9 cellular contexts compared by ENCODE assay signal in the genomic region with DNA sequence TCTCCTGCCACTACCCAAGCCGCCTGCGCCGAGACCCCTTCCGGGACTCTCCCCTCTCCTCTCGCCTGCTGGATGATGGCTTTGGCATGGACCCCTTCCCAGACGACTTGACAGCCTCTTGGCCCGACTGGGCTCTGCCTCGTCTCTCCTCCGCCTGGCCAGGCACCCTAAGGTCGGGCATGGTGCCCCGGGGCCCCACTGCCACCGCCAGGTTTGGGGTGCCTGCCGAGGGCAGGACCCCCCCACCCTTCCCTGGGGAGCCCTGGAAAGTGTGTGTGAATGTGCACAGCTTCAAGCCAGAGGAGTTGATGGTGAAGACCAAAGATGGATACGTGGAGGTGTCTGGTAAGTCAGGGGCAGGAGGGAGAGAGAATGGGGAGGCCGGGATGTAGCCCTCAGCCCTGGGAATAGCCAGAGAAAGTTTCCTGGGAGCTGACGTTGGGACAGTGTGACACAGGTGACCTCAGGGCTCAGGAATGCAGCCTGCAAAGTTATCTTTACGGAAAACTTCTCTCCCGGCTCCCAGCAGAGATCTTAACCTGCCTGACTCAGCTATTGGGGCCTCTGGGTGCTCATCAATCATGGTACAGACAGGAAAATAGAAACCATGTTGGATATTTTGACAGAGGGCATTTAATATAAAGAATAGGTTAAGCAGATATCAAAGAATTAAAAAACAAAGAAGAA.
DNase-seq lines count a peak whose midpoint lies in the region; ATAC-seq and TF ChIP-seq lines count a peak whose summit lies in the region.
"Had no signal": no experiment of that assay in that cellular context is flagged by ENCODE, and none has a peak within 500 bp of the region (broad histone marks: within the 10 kb centered on the region; RNA-seq: fewer than 3 reads in every experiment).

No MANE protein-coding gene starts in this region.

- ATAC-seq in GM19035 (IDR thresholded peaks at IDR 0.05; ENCODE audit: unreplicated experiment) = no peak

- no peaks in the 10 kb centered on the region for H4K20me1 ChIP-seq in MM.1S (ENCODE audit: insufficient read depth, low read length)

- H3K79me2 ChIP-seq in MM.1S (ENCODE audit: low read length) = no peaks in the 10 kb centered on the region

- DNase-seq in HEK293T (ENCODE audit: extremely low spot score) (peak; percentile 26), astrocyte of the hippocampus (ENCODE audit: low read depth, low spot score) (peak; percentile 57), iPS-NIHi11 (ENCODE audit: low spot score) (peak; percentile 52), MM.1S (no peak), NCI-H1694 (lab: John Stamatoyannopoulos, UW) (no peak)
- DNase-seq in central memory CD4-positive, alpha-beta T cell = no peak
- DNase-seq: activated T-cell treated with anti-CD3 and anti-CD28 coated beads, Interleukin-2, amount 50 U/mL, for 24 hours had no signal

- H3K9ac ChIP-seq in subcutaneous abdominal adipose tissue (ENCODE audit: low read length in 5 of 5) (peak overlapping the region; percentile 64 to 90 (median 74)), MM.1S (ENCODE audit: low read length) (no peak overlapping the region)

- no peaks in the 10 kb centered on the region for H3K9me2 ChIP-seq in MM.1S (replicated peaks; ENCODE audit: insufficient read depth, low read length)

- POLR2A ChIA-PET in HEK293T (lab: Yijun Ruan, JAX) = interaction anchor here (0.9 to 1.5 kb wide), 5 partner anchors 10 to 37 kb away, joined by 3 to 4 read pairs (median 3); no protein-coding TSS in a partner anchor

- no peaks in the 10 kb centered on the region for H3K36me3 ChIP-seq in subcutaneous abdominal adipose tissue (ENCODE audit: control insufficient read depth in 5 of 5, insufficient read depth in 5 of 5, low read length in 5 of 5)
- no peaks in the 10 kb centered on the region for H3K36me3 ChIP-seq in MM.1S (replicated peaks; ENCODE audit: insufficient read depth, low read length)

- H3K27me3 ChIP-seq in subcutaneous abdominal adipose tissue (ENCODE audit: control insufficient read depth in 5 of 5, insufficient read depth in 4 of 5, low read length in 5 of 5) (peaks cover 0 to 2% (median 0%) of the 10 kb centered on the region in 5 donors), MM.1S (replicated peaks; ENCODE audit: insufficient read depth, low read length) (no peaks in the 10 kb centered on the region)

- H2AFZ ChIP-seq in MM.1S (ENCODE audit: low read length) = no peak overlapping the region

- H3K4me1 ChIP-seq in subcutaneous abdominal adipose tissue (ENCODE audit: control insufficient read depth in 5 of 5, insufficient read depth in 5 of 5, low read length in 5 of 5) (peaks cover 3 to 77% (median 53%) of the 10 kb centered on the region in 5 donors), MM.1S (ENCODE audit: low read length) (no peaks in the 10 kb centered on the region)

- H3K4me2 ChIP-seq in MM.1S (ENCODE audit: low read depth, low read length) = no peak overlapping the region

- H3K27ac ChIP-seq in subcutaneous abdominal adipose tissue (ENCODE audit: low read depth, low read length) = peak overlapping the region; percentile 95
- no peak overlapping the region for H3K27ac ChIP-seq in MM.1S (ENCODE audit: low read length)

- no peak for TF ChIP-seq CTCF in MM.1S (IDR thresholded peaks at IDR 0.05; ENCODE audit: low read length)

- H3F3A ChIP-seq in MM.1S (ENCODE audit: insufficient read depth, low read length) = no peaks in the 10 kb centered on the region

- peak overlapping the region; percentile 67 to 89 (median 79) for H3K4me3 ChIP-seq in subcutaneous abdominal adipose tissue (ENCODE audit: low read depth in 1 of 5, low read length in 5 of 5)
- H3K4me3 ChIP-seq in MM.1S (ENCODE audit: low read length) = no peak overlapping the region

- CTCF ChIA-PET in HEK293T (lab: Yijun Ruan, JAX) = interaction anchor here (0.6 kb wide), 1 partner anchor 322 kb away, joined by 3 read pairs; no protein-coding TSS in a partner anchor

- H3K9me3 ChIP-seq in subcutaneous abdominal adipose tissue (ENCODE audit: control insufficient read depth in 5 of 5, low read length in 5 of 5) (no peaks in the 10 kb centered on the region), MM.1S (replicated peaks; ENCODE audit: insufficient read depth, low read length) (no peaks in the 10 kb centered on the region)

TF ChIP-seq in HEK293T, 16 proteins besides CTCF, POLR2A, EP300 and RAD21:
- TF ChIP-seq FOXM1 (IDR thresholded peaks at IDR 0.05; ENCODE audit: borderline replicate concordance) (no peak), HDGF (IDR thresholded peaks at IDR 0.05; ENCODE audit: borderline replicate concordance) (no peak), PKNOX1 (IDR thresholded peaks at IDR 0.05) (peak; percentile 60; the same call in 1 of the 2 replicates), FOXK2 (IDR thresholded peaks at IDR 0.05) (no peak), LEF1 (IDR thresholded peaks at IDR 0.05; ENCODE audit: borderline replicate concordance) (no peak)

Comparison
In these comparisons a context has a peak if more than half of its experiments do, and no peak if none do; other contexts are left out.
1. DNase-seq: peak in HEK293T (single experiment), astrocyte of the hippocampus (single experiment) and iPS-NIHi11 (single experiment); none in central memory CD4-positive, alpha-beta T cell (single experiment), MM.1S (single experiment) and NCI-H1694 (single experiment).